In genomic region chr5:86917117-86917579, GRCh38 we compare ENCODE assay signal across 10 cellular contexts.
A peak's percentile ranks its signal among the peaks of the same experiment; 100 is the strongest.
DNase-seq lines count a peak whose midpoint lies in the region; ATAC-seq, FAIRE-seq and TF ChIP-seq lines count a peak whose summit lies in the region.
"Had no signal": no experiment of that assay in that cellular context is flagged by ENCODE, and none has a peak within 500 bp of the region (broad histone marks: within the 10 kb centered on the region; RNA-seq: fewer than 3 reads in every experiment).

No MANE protein-coding gene starts in this region.

- H2AFZ ChIP-seq in GM23248 (no peak overlapping the region), K562 (ENCODE audit: low read depth, low read length) (no peak overlapping the region)

- no peaks in the 10 kb centered on the region for H3K9me3 ChIP-seq in GM23248 (ENCODE audit: low read depth)
- H3K9me3 ChIP-seq in K562 (replicated peaks; ENCODE audit: control insufficient read depth, insufficient read depth, low read depth, low read length): no peaks in the 10 kb centered on the region

- CTCF ChIA-PET in K562 (lab: Yijun Ruan, JAX; ENCODE audit: low intra/inter-chr PET ratio): no interaction called here

- no peaks in the 10 kb centered on the region for H3K9me1 ChIP-seq in K562 (ENCODE audit: control insufficient read depth, insufficient read depth, low read length)

- no peak for TF ChIP-seq RAD21 in K562 (CRISPR knock-in tag; conservative IDR thresholded peaks at IDR 0.05 in 1 of 2, IDR thresholded peaks at IDR 0.05 in 1 of 2)

- no peaks in the 10 kb centered on the region for H4K20me1 ChIP-seq in GM23248 (ENCODE audit: insufficient read depth)
- no peaks in the 10 kb centered on the region for H4K20me1 ChIP-seq in K562 (replicated peaks; ENCODE audit: control insufficient read depth, insufficient read depth, low read length)

- no peak overlapping the region for H3K4me2 ChIP-seq in GM23248 (ENCODE audit: unreplicated experiment)
- H3K4me2 ChIP-seq in K562 (ENCODE audit: insufficient read depth, low read length): no peak overlapping the region

- intact Hi-C loops in K562 (cut with micrococcal nuclease): no loop called here

- FAIRE-seq in K562 (lab: Jason Lieb, UNC): no peak

- no peaks in the 10 kb centered on the region for H3K79me2 ChIP-seq in GM23248 (ENCODE audit: insufficient read depth)
- H3K79me2 ChIP-seq in K562 (ENCODE audit: control insufficient read depth, insufficient read depth, low read length): no peaks in the 10 kb centered on the region

- no peaks in the 10 kb centered on the region for H3F3A ChIP-seq in GM23248 (ENCODE audit: insufficient read depth)

- POLR2A ChIA-PET in K562 (lab: Yijun Ruan, JAX): interaction anchor here (0.5 to 1.0 kb wide), 2 partner anchors 9 to 1629 kb away, joined by 3 read pairs; no protein-coding TSS in a partner anchor

- H3K4me3 ChIP-seq in GM23248 (no peak overlapping the region), K562 (no peak overlapping the region)

- no peaks in the 10 kb centered on the region for H3K9me2 ChIP-seq in GM23248 (ENCODE audit: insufficient read depth)

- no peak for TF ChIP-seq POLR2A in K562 (conservative IDR thresholded peaks at IDR 0.05)

- H3K27ac ChIP-seq in GM23248: no peak overlapping the region
- no peak overlapping the region for H3K27ac ChIP-seq in K562 (ENCODE audit: extremely low read depth, low read depth, low read length)

- H3K4me1 ChIP-seq in GM23248 (ENCODE audit: insufficient read depth): no peaks in the 10 kb centered on the region
- H3K4me1 ChIP-seq in K562 (replicated peaks in 1 of 2; ENCODE audit: control insufficient read depth in 2 of 2, insufficient read depth in 2 of 2, low read length in 2 of 2): no peaks in the 10 kb centered on the region

- no peak for TF ChIP-seq CTCF in K562 (IDR thresholded peaks at IDR 0.05 in 2 of 3, conservative IDR thresholded peaks at IDR 0.05 in 1 of 3; ENCODE audit: insufficient read depth in 2 of 3, low read depth in 1 of 3, low read length in 3 of 3)

- no TSS peak for BruUV-seq in K562 (replicated peaks; lab: Mats Ljungman, UMichigan)

- H3K27me3 ChIP-seq in GM23248 (replicated peaks; ENCODE audit: insufficient read depth) (no peaks in the 10 kb centered on the region), K562 (ENCODE audit: control insufficient read depth in 2 of 2, insufficient read depth in 2 of 2, low read length in 2 of 2) (no peaks in the 10 kb centered on the region)

- no peak for ATAC-seq in K562

- peak; percentile 69 for DNase-seq in GM23248
- DNase-seq in NAMALWA (ENCODE audit: low spot score): peak; percentile 4
- peak in 1 of 4 experiments; percentile 3 for DNase-seq in K562 (ENCODE audit: extremely low read depth in 1 of 4, low spot score in 3 of 4)
- peak; percentile 22 to 48 for DNase-seq in lung microvascular endothelial cell (ENCODE audit: low read depth in 2 of 2)
- DNase-seq in NCI-H1048 (lab: John Stamatoyannopoulos, UW): no peak
- no peak for DNase-seq in middle frontal gyrus (ENCODE audit: extremely low spot score, low spot score)
- no peak for DNase-seq in NCI-H748 (lab: John Stamatoyannopoulos, UW; ENCODE audit: unreplicated experiment)
- DNase-seq: amygdala, immature natural killer cell, SW 1271 had no signal

- in situ Hi-C loops in GM23248 (cut with MboI): no loop called here
- in situ Hi-C loops in K562 (cut with MboI): no loop called here

- H3K9ac ChIP-seq in GM23248: no peak overlapping the region
- no peak overlapping the region for H3K9ac ChIP-seq in K562 (ENCODE audit: insufficient read depth in 1 of 2, low read depth in 2 of 2, low read length in 2 of 2)

- no peaks in the 10 kb centered on the region for H3K36me3 ChIP-seq in GM23248 (ENCODE audit: low read depth)
- H3K36me3 ChIP-seq in K562 (ENCODE audit: control insufficient read depth, insufficient read depth, low read length): no peaks in the 10 kb centered on the region

- WGBS in GM23248 (ENCODE audit: low coverage in 1 of 2, low lambda C conversion rate in 2 of 2, missing lambda C conversion rate in 2 of 2), 2 experiments: 23 to 28% methylated on average over 2 of the region's 2 CpGs
- WGBS in K562 (ENCODE audit: insufficient coverage, low coverage, missing lambda C conversion rate): 0% methylated on average over 2 of the region's 2 CpGs

- TF ChIP-seq EP300 in K562 (IDR thresholded peaks at IDR 0.05; ENCODE audit: low read length): no peak

TF ChIP-seq in K562, 482 proteins besides CTCF, POLR2A, EP300 and RAD21:
- TF ChIP-seq MIER1 (IDR thresholded peaks at IDR 0.05; ENCODE audit: low read depth) (peak; percentile 77; the same call in 1 of the 2 replicates), EHMT2 (IDR thresholded peaks at IDR 0.05) (peak; percentile 91), BRD4 (IDR thresholded peaks at IDR 0.05) (no peak)
TF ChIP-seq in K562: peak in this region for 2.

Comparison
In these comparisons a context has a peak if more than half of its experiments do, and no peak if none do; other contexts are left out.
1. DNase-seq: peak in GM23248 (single experiment), NAMALWA (single experiment) and lung microvascular endothelial cell (2 of 2); none in NCI-H1048 (single experiment), middle frontal gyrus (single experiment) and NCI-H748 (single experiment).